1 cellular context compared by ENCODE assay signal in the genomic region with DNA sequence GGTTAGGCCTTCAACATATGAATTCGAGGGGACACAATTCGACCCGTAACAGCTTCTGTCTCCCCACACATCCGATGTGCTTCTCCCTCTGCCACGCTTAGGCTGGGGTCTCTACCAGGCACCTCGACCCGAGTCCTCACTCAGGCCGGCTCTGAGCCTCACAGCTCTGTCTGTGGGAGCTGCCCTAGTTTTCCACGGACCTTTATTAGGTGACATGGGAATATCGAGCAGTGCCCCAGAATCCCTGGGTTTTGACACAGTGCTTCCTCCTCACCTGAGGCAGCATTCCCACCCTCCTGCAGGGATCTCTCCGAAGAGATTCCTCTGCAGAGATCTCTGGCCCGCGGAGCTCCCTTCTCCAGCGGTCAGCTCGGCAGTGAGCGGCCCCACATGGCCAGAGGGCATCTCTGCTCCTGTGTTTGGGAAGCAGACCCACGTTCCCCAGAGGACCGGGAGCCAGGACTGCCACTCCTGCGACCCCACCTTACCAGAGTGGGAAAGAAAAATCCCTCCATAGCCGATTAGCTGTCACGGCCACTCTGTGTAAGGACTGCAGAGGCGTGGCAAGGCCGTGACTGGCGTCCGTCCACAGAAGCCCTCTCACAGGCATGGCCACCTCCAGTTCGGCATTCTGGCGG.
TF ChIP-seq lines count a peak whose summit lies in the region.

No MANE protein-coding gene starts in this region.

TF ChIP-seq in WTC11, 78 proteins besides CTCF, POLR2A, EP300 and RAD21 (continued from another document):
- TF ChIP-seq ERG (CRISPR knock-in tag; IDR thresholded peaks at IDR 0.05) (no peak), GABPB1 (CRISPR knock-in tag; IDR thresholded peaks at IDR 0.05) (no peak), NFE2L1 (CRISPR knock-in tag; IDR thresholded peaks at IDR 0.05) (no peak), ZMAT4 (CRISPR knock-in tag; IDR thresholded peaks at IDR 0.05) (no peak), ATF3 (CRISPR knock-in tag; conservative IDR thresholded peaks at IDR 0.05) (no peak), SP1 (CRISPR knock-in tag; conservative IDR thresholded peaks at IDR 0.05) (no peak), ETV6 (CRISPR knock-in tag; IDR thresholded peaks at IDR 0.05) (no peak), ZNF121 (CRISPR knock-in tag; IDR thresholded peaks at IDR 0.05) (no peak), E2F5 (CRISPR knock-in tag; IDR thresholded peaks at IDR 0.05) (no peak), ZNF232 (CRISPR knock-in tag; IDR thresholded peaks at IDR 0.05) (no peak), FOXK1 (CRISPR knock-in tag; IDR thresholded peaks at IDR 0.05) (no peak), NR1H2 (CRISPR knock-in tag; IDR thresholded peaks at IDR 0.05) (no peak), TEAD1 (CRISPR knock-in tag; IDR thresholded peaks at IDR 0.05) (no peak)
- TF ChIP-seq, protein P1, sequence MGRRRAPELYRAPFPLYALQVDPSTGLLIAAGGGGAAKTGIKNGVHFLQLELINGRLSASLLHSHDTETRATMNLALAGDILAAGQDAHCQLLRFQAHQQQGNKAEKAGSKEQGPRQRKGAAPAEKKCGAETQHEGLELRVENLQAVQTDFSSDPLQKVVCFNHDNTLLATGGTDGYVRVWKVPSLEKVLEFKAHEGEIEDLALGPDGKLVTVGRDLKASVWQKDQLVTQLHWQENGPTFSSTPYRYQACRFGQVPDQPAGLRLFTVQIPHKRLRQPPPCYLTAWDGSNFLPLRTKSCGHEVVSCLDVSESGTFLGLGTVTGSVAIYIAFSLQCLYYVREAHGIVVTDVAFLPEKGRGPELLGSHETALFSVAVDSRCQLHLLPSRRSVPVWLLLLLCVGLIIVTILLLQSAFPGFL (CRISPR knock-in tag; IDR thresholded peaks at IDR 0.05; ENCODE audit: borderline replicate concordance): no peak
- TF ChIP-seq, protein P2, sequence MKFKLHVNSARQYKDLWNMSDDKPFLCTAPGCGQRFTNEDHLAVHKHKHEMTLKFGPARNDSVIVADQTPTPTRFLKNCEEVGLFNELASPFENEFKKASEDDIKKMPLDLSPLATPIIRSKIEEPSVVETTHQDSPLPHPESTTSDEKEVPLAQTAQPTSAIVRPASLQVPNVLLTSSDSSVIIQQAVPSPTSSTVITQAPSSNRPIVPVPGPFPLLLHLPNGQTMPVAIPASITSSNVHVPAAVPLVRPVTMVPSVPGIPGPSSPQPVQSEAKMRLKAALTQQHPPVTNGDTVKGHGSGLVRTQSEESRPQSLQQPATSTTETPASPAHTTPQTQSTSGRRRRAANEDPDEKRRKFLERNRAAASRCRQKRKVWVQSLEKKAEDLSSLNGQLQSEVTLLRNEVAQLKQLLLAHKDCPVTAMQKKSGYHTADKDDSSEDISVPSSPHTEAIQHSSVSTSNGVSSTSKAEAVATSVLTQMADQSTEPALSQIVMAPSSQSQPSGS (CRISPR knock-in tag; IDR thresholded peaks at IDR 0.05; ENCODE audit: borderline replicate concordance, low read depth): no peak
